ENCODE assay signal across 12 cellular contexts in genomic region chr19:45817725-45818301, GRCh38. TPM values are rescaled to one million over a fixed set of nuclear protein-coding genes. Genes with fewer than 3 reads are reported as not detected.
DNase-seq lines count a peak whose midpoint lies in the region; ATAC-seq and TF ChIP-seq lines count a peak whose summit lies in the region.
"Had no signal": no experiment of that assay in that cellular context is flagged by ENCODE, and none has a peak within 500 bp of the region (broad histone marks: within the 10 kb centered on the region; RNA-seq: fewer than 3 reads in every experiment).

No MANE protein-coding gene starts in this region.

- H3K36me3 ChIP-seq in MM.1S (replicated peaks; ENCODE audit: insufficient read depth, low read length) = no peaks in the 10 kb centered on the region; the same call in 1 of the 2 replicates

- H3K27ac ChIP-seq in MM.1S (ENCODE audit: low read length) = peak overlapping the region; percentile 19; the same call in 1 of the 2 replicates
- H3K27ac ChIP-seq: epithelial cell of prostate, sigmoid colon had no signal

- H3K27me3 Mint-ChIP-seq in glutamatergic neuron (ENCODE audit: unreplicated experiment) = peaks cover 7% of the 10 kb centered on the region
- H3K27me3 Mint-ChIP-seq: activated B cell treated with CpG ODN at 0.5 μM for 24 hours; CD4-positive, alpha-beta memory T cell had no signal

- no peak overlapping the region for H3K9ac ChIP-seq in MM.1S (ENCODE audit: low read length)

- H3K4me1 ChIP-seq in MM.1S (ENCODE audit: low read length) = peaks cover 5% of the 10 kb centered on the region; the same call in 1 of the 2 replicates

- H3K4me2 ChIP-seq in MM.1S (ENCODE audit: low read depth, low read length) = peak overlapping the region; percentile 12; the same call in 1 of the 2 replicates

- H2AFZ ChIP-seq in MM.1S (ENCODE audit: low read length) = no peak overlapping the region

- H4K20me1 ChIP-seq in MM.1S (ENCODE audit: insufficient read depth, low read length) = no peaks in the 10 kb centered on the region

- TF ChIP-seq CTCF in MM.1S (IDR thresholded peaks at IDR 0.05; ENCODE audit: low read length) = no peak
- no peak for TF ChIP-seq CTCF in glutamatergic neuron (IDR thresholded peaks at IDR 0.05; ENCODE audit: partially characterized antibody, unreplicated experiment)

- H3K4me3 Mint-ChIP-seq in glutamatergic neuron (ENCODE audit: unreplicated experiment) = peak overlapping the region; percentile 61
- H3K4me3 Mint-ChIP-seq: activated B cell treated with CpG ODN at 0.5 μM for 24 hours; activated naive CD4-positive, alpha-beta T cell treated with anti-CD3 and anti-CD28 coated beads, Interleukin-2, amount 50 U/mL, for 24 hours had no signal

- H3F3A ChIP-seq in MM.1S (ENCODE audit: insufficient read depth, low read length) = peaks cover 9% of the 10 kb centered on the region; the same call in 1 of the 2 replicates

- ATAC-seq in GM21526 (IDR thresholded peaks at IDR 0.05; ENCODE audit: low FRiP score, unreplicated experiment) = no peak

- no peaks in the 10 kb centered on the region for H3K9me2 ChIP-seq in MM.1S (replicated peaks; ENCODE audit: insufficient read depth, low read length)

- peak; percentile 82 for DNase-seq in DMS53 (lab: John Stamatoyannopoulos, UW)
- DNase-seq in MM.1S = no peak
- peak; percentile 61 for DNase-seq in glutamatergic neuron
- no peak for DNase-seq in OCI-M2 (lab: John Stamatoyannopoulos, UW; ENCODE audit: unreplicated experiment)
- no peak for DNase-seq in stimulated activated CD8-positive, alpha-beta memory T cell treated with anti-CD3 and anti-CD28 coated beads, Interleukin-4, amount 100 ng/mL, for 48 hours

- no peaks in the 10 kb centered on the region for H3K36me3 Mint-ChIP-seq in glutamatergic neuron (ENCODE audit: unreplicated experiment)
- H3K36me3 Mint-ChIP-seq: activated naive CD4-positive, alpha-beta T cell treated with anti-CD3 and anti-CD28 coated beads, Interleukin-2, amount 50 U/mL, for 24 hours had no signal

- H3K79me2 ChIP-seq in MM.1S (ENCODE audit: low read length) = no peaks in the 10 kb centered on the region

- peaks cover 8% of the 10 kb centered on the region for H3K9me3 Mint-ChIP-seq in glutamatergic neuron (ENCODE audit: unreplicated experiment)
- H3K9me3 Mint-ChIP-seq: activated B cell treated with CpG ODN at 0.5 μM for 24 hours; activated naive CD4-positive, alpha-beta T cell treated with anti-CD3 and anti-CD28 coated beads, Interleukin-2, amount 50 U/mL, for 24 hours; CD4-positive, alpha-beta memory T cell had no signal

- H3K4me3 ChIP-seq in MM.1S (ENCODE audit: low read length) = no peak overlapping the region
- H3K4me3 ChIP-seq: sigmoid colon had no signal

- H3K27ac Mint-ChIP-seq in glutamatergic neuron (ENCODE audit: unreplicated experiment) = peak overlapping the region; percentile 95
- H3K27ac Mint-ChIP-seq: activated naive CD4-positive, alpha-beta T cell treated with anti-CD3 and anti-CD28 coated beads, Interleukin-2, amount 50 U/mL, for 24 hours had no signal

- H3K4me1 Mint-ChIP-seq in glutamatergic neuron (ENCODE audit: low read depth, unreplicated experiment) = peaks cover 2% of the 10 kb centered on the region

- no peaks in the 10 kb centered on the region for H3K27me3 ChIP-seq in MM.1S (replicated peaks; ENCODE audit: insufficient read depth, low read length)

- H3K9me3 ChIP-seq in MM.1S (replicated peaks; ENCODE audit: insufficient read depth, low read length) = no peaks in the 10 kb centered on the region
- H3K9me3 ChIP-seq: sigmoid colon had no signal

RNA-seq across cellular contexts. Expression of gene RSPH6A, which starts 2.7 kb away (rescaled TPM):
- total RNA-seq in glutamatergic neuron (ENCODE audit: unreplicated experiment) = 0.61 TPM
- total RNA-seq: kidney epithelial cell, sigmoid colon had no signal

RNA-seq across cellular contexts. Expression of gene DMWD, which starts 25.2 kb away (rescaled TPM):
- 123 TPM for total RNA-seq in glutamatergic neuron (ENCODE audit: unreplicated experiment)

RNA-seq across cellular contexts. Expression of gene DMPK, which starts 35.5 kb away (rescaled TPM):
- total RNA-seq in glutamatergic neuron (ENCODE audit: unreplicated experiment) = 107 TPM

RNA-seq across cellular contexts. Expression of gene SYMPK, which starts 45.1 kb away (rescaled TPM):
- total RNA-seq in glutamatergic neuron (ENCODE audit: unreplicated experiment) = 78.1 TPM

RNA-seq across cellular contexts. Expression of gene FOXA3, which starts 46.3 kb away (rescaled TPM):
- 1.0 TPM for total RNA-seq in glutamatergic neuron (ENCODE audit: unreplicated experiment)
- total RNA-seq: activated B cell treated with CpG ODN at 0.5 μM for 24 hours; CD4-positive, alpha-beta memory T cell had no signal

Comparison
In these comparisons a context has a peak if more than half of its experiments do, and no peak if none do; other contexts are left out.
1. DNase-seq: peak in DMS53 (single experiment) and glutamatergic neuron (single experiment); none in MM.1S (single experiment), OCI-M2 (single experiment) and stimulated activated CD8-positive, alpha-beta memory T cell treated with anti-CD3 and anti-CD28 coated beads, Interleukin-4, amount 100 ng/mL, for 48 hours (single experiment).